ENCODE assay signal across 27 cellular contexts in the genomic region with DNA sequence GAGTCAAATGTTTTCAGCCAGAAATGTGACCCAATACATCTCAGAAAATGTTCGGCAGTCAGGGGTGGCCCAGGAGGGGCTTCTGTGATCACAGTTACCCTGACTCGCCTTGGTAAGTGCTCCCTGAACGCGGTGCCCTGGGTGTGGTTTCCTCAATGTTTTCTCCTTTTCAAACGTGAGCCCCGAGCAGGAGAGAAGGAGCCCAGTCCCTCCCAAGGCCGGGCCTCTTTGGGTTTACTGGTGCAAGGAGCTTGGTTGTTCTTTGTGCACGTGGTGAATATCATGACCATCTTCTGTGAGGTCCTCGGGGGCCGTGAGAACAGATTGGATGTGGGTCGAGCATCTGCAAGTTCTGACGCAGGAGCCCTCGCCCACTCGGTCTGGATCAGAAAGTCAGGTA. TPM values are rescaled to one million over a fixed set of nuclear protein-coding genes. Genes with fewer than 3 reads are reported as not detected.
"Had no signal": no experiment of that assay in that cellular context is flagged by ENCODE, and none has a peak within 500 bp of the region (broad histone marks: within the 10 kb centered on the region; RNA-seq: fewer than 3 reads in every experiment).

No MANE protein-coding gene starts in this region.

- H3K9me3 ChIP-seq: gastroesophageal sphincter, heart left ventricle, left lung, lower lobe of right lung, mucosa of descending colon had no signal

- H3K27me3 Mint-ChIP-seq: naive B cell had no signal

- H3K4me1 ChIP-seq: foreskin keratinocyte, gastroesophageal sphincter had no signal

- H3K36me3 Mint-ChIP-seq: mesothelial cell of epicardium, naive B cell had no signal

- H3K4me3 ChIP-seq: coronary artery, dorsolateral prefrontal cortex, gastroesophageal sphincter, heart left ventricle, left lung, lower lobe of right lung, mucosa of descending colon had no signal

- DNase-seq: dermis blood vessel endothelial cell; dorsolateral prefrontal cortex; effector CD4-positive, alpha-beta T cell; effector memory CD4-positive, alpha-beta T cell; endodermal cell; erythroblast; foreskin keratinocyte; heart left ventricle; hippocampal formation; left cardiac atrium; left ventricle myocardium superior; lower lobe of right lung; mesenchymal stem cell; mucosa of descending colon; naive B cell had no signal

- H3K36me3 ChIP-seq: gastroesophageal sphincter, heart left ventricle, left lung, lower lobe of right lung had no signal

- ATAC-seq: esophagus mucosa, foreskin keratinocyte, gastroesophageal sphincter, heart left ventricle, left cardiac atrium, left lung, left ventricle myocardium superior, lower lobe of right lung, mucosa of descending colon had no signal

- H3K27me3 ChIP-seq: foreskin keratinocyte, gastroesophageal sphincter, heart left ventricle, left lung had no signal

- H3K27ac Mint-ChIP-seq: endodermal cell, mesothelial cell of epicardium, naive B cell had no signal

- H3K4me1 Mint-ChIP-seq: mesothelial cell of epicardium had no signal

- H3K27ac ChIP-seq: coronary artery, dorsolateral prefrontal cortex, epithelial cell of prostate, foreskin keratinocyte, gastroesophageal sphincter, heart left ventricle, left lung, lower lobe of right lung had no signal

- H3K4me3 Mint-ChIP-seq: endodermal cell, mesothelial cell of epicardium, naive B cell had no signal

RNA-seq across cellular contexts. Expression of gene VIPR2, which starts 55.8 kb away (rescaled TPM):
- total RNA-seq: dermis blood vessel endothelial cell, fibroblast of lung, fibroblast of villous mesenchyme, foreskin keratinocyte, kidney epithelial cell, lung microvascular endothelial cell, myocyte had no signal
- polyA plus RNA-seq: fibroblast of lung, foreskin keratinocyte, keratinocyte had no signal
